8 cellular contexts compared by ENCODE assay signal in genomic region chr3:172102123-172102882, GRCh38.
A peak's percentile ranks its signal among the peaks of the same experiment; 100 is the strongest.
DNase-seq lines count a peak whose midpoint lies in the region; ATAC-seq and TF ChIP-seq lines count a peak whose summit lies in the region.

No MANE protein-coding gene starts in this region.

- H3K36me3 ChIP-seq in upper lobe of right lung, result no peaks in the 10 kb centered on the region

- H3K4me3 Mint-ChIP-seq in CD14-positive monocyte, result peak overlapping the region; percentile 35 to 67
- H3K4me3 Mint-ChIP-seq in T-helper 1 cell treated with Interleukin-12 subunit alpha and Interleukin-12 subunit beta and Interleukin-4 antibody, amounts not matched to agents 30 μg/mL and 1 μg/mL, for 36 hours, result peak overlapping the region; percentile 9

- TF ChIP-seq CTCF in CD14-positive monocyte (IDR thresholded peaks at IDR 0.05), result no peak
- TF ChIP-seq CTCF in foreskin keratinocyte (conservative IDR thresholded peaks at IDR 0.05), result no peak
- TF ChIP-seq CTCF in upper lobe of right lung (IDR thresholded peaks at IDR 0.05), result no peak

- ATAC-seq in GM21423 (IDR thresholded peaks at IDR 0.05; ENCODE audit: unreplicated experiment), result peak; percentile 32
- peak; percentile 68 for ATAC-seq in foreskin keratinocyte
- peak; percentile 55 for ATAC-seq in upper lobe of right lung
- ATAC-seq in HG02588 (IDR thresholded peaks at IDR 0.05; ENCODE audit: unreplicated experiment), result no peak

- H3K4me1 Mint-ChIP-seq in CD14-positive monocyte, result peaks cover 77% of the 10 kb centered on the region
- H3K4me1 Mint-ChIP-seq in T-helper 1 cell treated with Interleukin-12 subunit alpha and Interleukin-12 subunit beta and Interleukin-4 antibody, amounts not matched to agents 30 μg/mL and 1 μg/mL, for 36 hours (ENCODE audit: low read depth), result peaks cover 55% of the 10 kb centered on the region

- H3K27me3 ChIP-seq in foreskin keratinocyte (no peaks in the 10 kb centered on the region), upper lobe of right lung (no peaks in the 10 kb centered on the region)

- peaks cover 0 to 1% (median 0%) of the 10 kb centered on the region in 7 donors for H3K9me3 Mint-ChIP-seq in CD14-positive monocyte
- no peaks in the 10 kb centered on the region for H3K9me3 Mint-ChIP-seq in T-helper 1 cell treated with Interleukin-12 subunit alpha and Interleukin-12 subunit beta and Interleukin-4 antibody, amounts not matched to agents 30 μg/mL and 1 μg/mL, for 36 hours

- H3K4me1 ChIP-seq in foreskin keratinocyte (peaks cover 48% of the 10 kb centered on the region), upper lobe of right lung (peaks cover 62% of the 10 kb centered on the region)

- no peak for DNase-seq in CD14-positive monocyte (ENCODE audit: low spot score)
- no peak for DNase-seq in foreskin keratinocyte
- no peak for DNase-seq in upper lobe of right lung
- DNase-seq in SW480 (ENCODE audit: low spot score), result no peak
- DNase-seq in DMS79 (lab: John Stamatoyannopoulos, UW), result no peak

- H3K27ac ChIP-seq in foreskin keratinocyte, result peak overlapping the region; percentile 74
- H3K27ac ChIP-seq in upper lobe of right lung, result no peak overlapping the region

- peaks cover 4 to 6% of the 10 kb centered on the region in 2 donors for H3K36me3 Mint-ChIP-seq in CD14-positive monocyte
- peaks cover 6% of the 10 kb centered on the region for H3K36me3 Mint-ChIP-seq in T-helper 1 cell treated with Interleukin-12 subunit alpha and Interleukin-12 subunit beta and Interleukin-4 antibody, amounts not matched to agents 30 μg/mL and 1 μg/mL, for 36 hours (ENCODE audit: low read depth)

- no peak overlapping the region for H3K4me3 ChIP-seq in upper lobe of right lung

- no peaks in the 10 kb centered on the region for H3K27me3 Mint-ChIP-seq in CD14-positive monocyte (ENCODE audit: low read depth in 3 of 3)
- peaks cover 17% of the 10 kb centered on the region for H3K27me3 Mint-ChIP-seq in T-helper 1 cell treated with Interleukin-12 subunit alpha and Interleukin-12 subunit beta and Interleukin-4 antibody, amounts not matched to agents 30 μg/mL and 1 μg/mL, for 36 hours (ENCODE audit: low read depth)

- intact Hi-C loops in CD14-positive monocyte (cut with micrococcal nuclease), result no loop called here
- intact Hi-C loops in upper lobe of right lung (cut with DNase I), result no loop called here

- H3K9me3 ChIP-seq in upper lobe of right lung, result no peaks in the 10 kb centered on the region

- H3K27ac Mint-ChIP-seq in CD14-positive monocyte, result peak overlapping the region in 6 of 7 donors; percentile 8 to 76 (median 36)
- H3K27ac Mint-ChIP-seq in T-helper 1 cell treated with Interleukin-12 subunit alpha and Interleukin-12 subunit beta and Interleukin-4 antibody, amounts not matched to agents 30 μg/mL and 1 μg/mL, for 36 hours, result peak overlapping the region; percentile 2
